8 cellular contexts compared by ENCODE assay signal in the genomic region with DNA sequence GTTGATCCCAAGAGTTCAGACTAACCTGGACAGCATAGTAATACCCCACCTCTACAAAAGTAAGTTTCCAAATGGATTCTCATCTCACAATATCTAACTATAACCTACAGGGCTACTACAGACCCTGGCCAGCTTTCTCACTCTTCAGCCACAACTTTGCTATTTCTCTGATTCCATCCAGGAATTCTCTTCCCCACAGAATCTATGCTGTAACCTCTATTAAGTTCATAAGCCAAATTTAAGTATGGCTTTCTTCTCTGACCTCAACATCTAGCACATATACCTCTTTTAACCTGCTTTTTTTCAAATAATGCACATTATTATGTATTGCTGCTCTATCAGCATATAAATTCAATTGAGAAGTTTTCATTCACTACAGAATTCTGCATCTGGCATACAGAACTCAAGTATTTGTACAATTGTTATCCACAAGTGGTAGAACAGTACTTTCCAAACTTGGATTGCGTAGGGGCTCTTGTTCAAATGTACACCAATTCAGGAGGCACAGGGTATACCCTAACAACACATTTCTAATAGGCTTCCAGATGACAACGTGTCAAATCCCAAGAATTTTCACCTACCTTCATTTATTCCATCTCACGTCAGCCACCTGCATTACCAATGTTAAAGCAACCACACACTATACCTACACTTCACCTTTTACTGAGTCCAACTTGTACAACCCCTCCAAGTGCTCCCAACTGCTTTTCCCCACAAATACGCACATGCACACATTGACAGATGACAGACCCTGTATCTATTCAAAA. TPM values are rescaled to one million over a fixed set of nuclear protein-coding genes. Genes with fewer than 3 reads are reported as not detected.
DNase-seq lines count a peak whose midpoint lies in the region; TF ChIP-seq lines count a peak whose summit lies in the region.
"Had no signal": no experiment of that assay in that cellular context is flagged by ENCODE, and none has a peak within 500 bp of the region (broad histone marks: within the 10 kb centered on the region; RNA-seq: fewer than 3 reads in every experiment).

No MANE protein-coding gene starts in this region.

- no peak overlapping the region for H2AK5ac ChIP-seq in mesendoderm (ENCODE audit: low read length)

- H3K9me3 ChIP-seq in SK-N-SH, result no peaks in the 10 kb centered on the region

- H3K9me2 ChIP-seq in SK-N-SH, result no peaks in the 10 kb centered on the region

- H3F3A ChIP-seq in SK-N-SH (replicated peaks; ENCODE audit: insufficient read depth), result peaks cover 18% of the 10 kb centered on the region

- POLR2A ChIA-PET in SK-N-SH (lab: Yijun Ruan, JAX), result no interaction called here

- H2BK5ac ChIP-seq in mesendoderm (ENCODE audit: low read length), result no peak overlapping the region

- DNase-seq in DMS 273 (lab: John Stamatoyannopoulos, UW; ENCODE audit: unreplicated experiment) (peak; percentile 56), DMS 273 treated with DMSO at 0.1 percent for 48 hours (lab: John Stamatoyannopoulos, UW) (no peak), SK-N-SH (no peak), mesendoderm (no peak), NOMO-1 (lab: John Stamatoyannopoulos, UW; ENCODE audit: unreplicated experiment in 2 of 2) (no peak), A172 (ENCODE audit: low spot score) (no peak)
- DNase-seq: 8988T, NCI-H774 had no signal

- no peak overlapping the region for H3K18ac ChIP-seq in mesendoderm (ENCODE audit: low read length)

- H3K27me3 ChIP-seq in SK-N-SH (ENCODE audit: insufficient read depth) (no peaks in the 10 kb centered on the region), mesendoderm (ENCODE audit: insufficient read depth, low read length, poor library complexity) (no peaks in the 10 kb centered on the region)

- no peak overlapping the region for H3K23ac ChIP-seq in mesendoderm (ENCODE audit: low read length)

- TF ChIP-seq CTCF in SK-N-SH (IDR thresholded peaks at IDR 0.05), result no peak

- H3K79me2 ChIP-seq in SK-N-SH (ENCODE audit: insufficient read depth) (peaks cover 75% of the 10 kb centered on the region), mesendoderm (ENCODE audit: control insufficient read depth, insufficient read depth, low read length) (peaks cover 55% of the 10 kb centered on the region)

- H3K4me3 ChIP-seq in SK-N-SH (ENCODE audit: low read depth in 2 of 2, low read length in 1 of 2) (no peak overlapping the region), mesendoderm (ENCODE audit: low read length) (no peak overlapping the region)

- H3K56ac ChIP-seq in mesendoderm (ENCODE audit: low read length), result peak overlapping the region; percentile 18

- H2BK120ac ChIP-seq in mesendoderm (ENCODE audit: low read depth, low read length), result no peak overlapping the region

- WGBS in SK-N-SH (ENCODE audit: low lambda C conversion rate), result 99% methylated on average over 4 of the region's 4 CpGs
- WGBS in mesendoderm (ENCODE audit: extremely low coverage, insufficient coverage, low lambda C conversion rate), result 100% methylated on average over 1 of the region's 4 CpGs

- peaks cover 3 to 7% of the 10 kb centered on the region in 2 experiments; a peak in 1 of 4 replicates for H3K4me1 ChIP-seq in SK-N-SH (ENCODE audit: control insufficient read depth in 1 of 2, insufficient read depth in 2 of 2, low read depth in 1 of 2, low read length in 1 of 2)
- no peaks in the 10 kb centered on the region for H3K4me1 ChIP-seq in mesendoderm (ENCODE audit: control insufficient read depth, low read depth, low read length)

- peaks cover 65% of the 10 kb centered on the region for H4K20me1 ChIP-seq in SK-N-SH (ENCODE audit: insufficient read depth)

- TF ChIP-seq EP300 in SK-N-SH (IDR thresholded peaks at IDR 0.05; ENCODE audit: borderline replicate concordance in 1 of 2, low read depth in 1 of 2, low read length in 1 of 2), result no peak

- H3K27ac ChIP-seq in SK-N-SH (ENCODE audit: low read depth in 2 of 2, low read length in 1 of 2) (no peak overlapping the region), mesendoderm (ENCODE audit: low read depth, low read length) (no peak overlapping the region)

- no peak for TF ChIP-seq RAD21 in SK-N-SH (IDR thresholded peaks at IDR 0.05; ENCODE audit: low read length)

- H3K36me3 ChIP-seq in SK-N-SH (replicated peaks in 1 of 2; ENCODE audit: control insufficient read depth in 1 of 2, insufficient read depth in 2 of 2, low read length in 1 of 2), result peaks cover 24 to 33% of the 10 kb centered on the region in 2 experiments
- peaks cover 7% of the 10 kb centered on the region for H3K36me3 ChIP-seq in mesendoderm (ENCODE audit: control insufficient read depth, insufficient read depth, low read length)

- CTCF ChIA-PET in SK-N-SH (lab: Yijun Ruan, JAX), result no interaction called here

- H3K79me1 ChIP-seq in mesendoderm (ENCODE audit: low read length), result peaks cover 16% of the 10 kb centered on the region

- H4K5ac ChIP-seq in mesendoderm (ENCODE audit: low read length), result peak overlapping the region; percentile 68

- H4K8ac ChIP-seq in mesendoderm (ENCODE audit: low read depth, low read length), result no peak overlapping the region

- H3K4ac ChIP-seq in mesendoderm (ENCODE audit: low read depth, low read length), result no peak overlapping the region

- no peak overlapping the region for H2BK15ac ChIP-seq in mesendoderm (replicated peaks; ENCODE audit: low read depth)

- no peak overlapping the region for H3K4me2 ChIP-seq in SK-N-SH
- peak overlapping the region; percentile 8 for H3K4me2 ChIP-seq in mesendoderm (ENCODE audit: low read length)

- H3K9ac ChIP-seq in SK-N-SH (no peak overlapping the region), mesendoderm (ENCODE audit: low read length) (peak overlapping the region; percentile 42)

- no peak overlapping the region for H2AFZ ChIP-seq in SK-N-SH (ENCODE audit: low read depth)

TF ChIP-seq in SK-N-SH, 30 proteins besides CTCF, POLR2A, EP300 and RAD21:
- TF ChIP-seq POLR2AphosphoS5 (IDR thresholded peaks at IDR 0.05; ENCODE audit: low read depth, low read length) (peak; percentile 32; the same call in 1 of the 2 replicates), FOSL2 (IDR thresholded peaks at IDR 0.05; ENCODE audit: borderline replicate concordance, low read depth) (no peak)

RNA-seq across cellular contexts. Expression of a gene that starts 3.8 kb away (rescaled TPM):
- polyA plus RNA-seq in SK-N-SH (2012; rRNA removed), result 11,220 and 15,074 TPM in 2 replicates
- polyA plus RNA-seq in SK-N-SH (2012; cell fraction: cytosol; rRNA removed), result 14,126 and 18,473 TPM in 2 replicates
- polyA plus RNA-seq in SK-N-SH (2012; cell fraction: nucleus; rRNA removed), result 2,005 and 4,034 TPM in 2 replicates
- polyA plus RNA-seq in mesendoderm (2013, experiment 1 of 2), result 20,930 TPM
- polyA plus RNA-seq in mesendoderm (2013, experiment 2 of 2), result 20,188 TPM
- total RNA-seq in A172 (2014; rRNA removed; shearing (Covaris generic)), result 1,242 and 2,235 TPM in 2 replicates

RNA-seq across cellular contexts. Expression of a gene that starts 16.3 kb away (rescaled TPM):
- polyA plus RNA-seq in SK-N-SH (2012; rRNA removed), result 9.3 and 9.5 TPM in 2 replicates
- 11.5 and 17.6 TPM in 2 replicates for polyA plus RNA-seq in SK-N-SH (2012; cell fraction: cytosol; rRNA removed)
- 3.7 and 4.5 TPM in 2 replicates for polyA plus RNA-seq in SK-N-SH (2012; cell fraction: nucleus; rRNA removed)
- 33.2 TPM for polyA plus RNA-seq in mesendoderm (2013, experiment 1 of 2)
- polyA plus RNA-seq in mesendoderm (2013, experiment 2 of 2), result 32.8 TPM
- total RNA-seq in A172 (2014; rRNA removed; shearing (Covaris generic)), result 48.7 and 53.1 TPM in 2 replicates

RNA-seq across cellular contexts. Expression of a gene that starts 38.0 kb away (rescaled TPM):
- 260 and 337 TPM in 2 replicates for polyA plus RNA-seq in SK-N-SH (2012; rRNA removed)
- 446 and 755 TPM in 2 replicates for polyA plus RNA-seq in SK-N-SH (2012; cell fraction: cytosol; rRNA removed)
- polyA plus RNA-seq in SK-N-SH (2012; cell fraction: nucleus; rRNA removed), result 59.1 and 73.7 TPM in 2 replicates
- 749 TPM for polyA plus RNA-seq in mesendoderm (2013, experiment 1 of 2)
- polyA plus RNA-seq in mesendoderm (2013, experiment 2 of 2), result 740 TPM
- 170 and 223 TPM in 2 replicates for total RNA-seq in A172 (2014; rRNA removed; shearing (Covaris generic))

RNA-seq across cellular contexts. Expression of a gene that starts 38.2 kb away (rescaled TPM):
- 20.6 and 22.0 TPM in 2 replicates for polyA plus RNA-seq in SK-N-SH (2012; rRNA removed)
- 24.4 and 24.8 TPM in 2 replicates for polyA plus RNA-seq in SK-N-SH (2012; cell fraction: cytosol; rRNA removed)
- 9.3 and 9.7 TPM in 2 replicates for polyA plus RNA-seq in SK-N-SH (2012; cell fraction: nucleus; rRNA removed)
- polyA plus RNA-seq in mesendoderm (2013, experiment 1 of 2), result 19.9 TPM
- polyA plus RNA-seq in mesendoderm (2013, experiment 2 of 2), result 20.1 TPM
- total RNA-seq in A172 (2014; rRNA removed; shearing (Covaris generic)), result 69.4 and 87.3 TPM in 2 replicates

RNA-seq across cellular contexts. Expression of a gene that starts 52.6 kb away (rescaled TPM):
- polyA plus RNA-seq in SK-N-SH (2012; rRNA removed), result 8.9 and 9.9 TPM in 2 replicates
- 10.8 and 11.4 TPM in 2 replicates for polyA plus RNA-seq in SK-N-SH (2012; cell fraction: cytosol; rRNA removed)
- polyA plus RNA-seq in SK-N-SH (2012; cell fraction: nucleus; rRNA removed), result 5.8 and 9.6 TPM in 2 replicates
- polyA plus RNA-seq in mesendoderm (2013, experiment 1 of 2), result 15.5 TPM
- polyA plus RNA-seq in mesendoderm (2013, experiment 2 of 2), result 19.3 TPM
- total RNA-seq in A172 (2014; rRNA removed; shearing (Covaris generic)), result 8.8 and 10.1 TPM in 2 replicates
